13 cellular contexts compared by ENCODE assay signal in the genomic region with DNA sequence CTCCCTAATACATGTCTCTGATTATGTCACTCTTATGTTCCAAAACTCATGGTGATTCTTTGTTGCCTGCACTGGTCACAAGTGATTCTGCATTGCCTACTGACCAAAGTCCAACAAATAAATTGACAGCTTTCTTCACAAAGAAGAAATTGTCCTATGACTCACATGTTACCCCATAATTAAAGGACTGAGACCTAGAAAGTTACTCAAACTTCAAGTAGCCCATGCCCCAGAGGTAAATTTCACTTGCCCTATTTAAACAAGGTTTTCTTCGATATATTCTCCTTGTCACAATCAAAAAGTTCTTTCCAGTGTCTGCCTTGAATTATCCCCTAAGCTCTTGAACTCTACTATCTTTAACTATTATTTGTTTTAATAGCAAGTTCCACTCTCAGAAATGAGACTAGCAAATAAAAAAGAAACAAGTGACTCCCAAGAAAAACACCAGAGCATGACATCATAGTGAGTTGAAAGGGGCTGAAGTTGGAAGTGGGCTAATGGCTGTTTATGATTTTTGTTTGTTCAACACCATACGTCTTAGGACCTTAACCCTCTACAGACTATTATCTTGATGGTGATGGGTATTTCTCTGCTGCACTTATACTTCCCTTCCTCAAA.
DNase-seq lines count a peak whose midpoint lies in the region; TF ChIP-seq lines count a peak whose summit lies in the region.
"Had no signal": no experiment of that assay in that cellular context is flagged by ENCODE, and none has a peak within 500 bp of the region (broad histone marks: within the 10 kb centered on the region; RNA-seq: fewer than 3 reads in every experiment).

No MANE protein-coding gene starts in this region.

- H3K9me3 ChIP-seq in esophagus muscularis mucosa, result no peaks in the 10 kb centered on the region
- H3K9me3 ChIP-seq in tibial artery, result no peaks in the 10 kb centered on the region
- H3K9me3 ChIP-seq: adrenal gland had no signal

- H3K4me1 Mint-ChIP-seq in Calu3 (ENCODE audit: low read depth, unreplicated experiment), result peaks cover 9% of the 10 kb centered on the region

- H3K36me3 ChIP-seq in esophagus muscularis mucosa (no peaks in the 10 kb centered on the region), tibial artery (no peaks in the 10 kb centered on the region)
- H3K36me3 ChIP-seq: adrenal gland had no signal

- TF ChIP-seq CTCF in esophagus muscularis mucosa (IDR thresholded peaks at IDR 0.05), result no peak
- no peak for TF ChIP-seq CTCF in tibial artery (IDR thresholded peaks at IDR 0.05)
- no peak for TF ChIP-seq CTCF in Calu3 (IDR thresholded peaks at IDR 0.05; ENCODE audit: unreplicated experiment)

- WGBS in esophagus muscularis mucosa, result 72% methylated on average over 2 of the region's 2 CpGs

- BruUV-seq in Calu3 (replicated peaks; lab: Mats Ljungman, UMichigan), result no TSS peak

- H3K4me3 ChIP-seq in esophagus muscularis mucosa (no peak overlapping the region), tibial artery (no peak overlapping the region)
- H3K4me3 ChIP-seq: adrenal gland had no signal

- H3K4me1 ChIP-seq in esophagus muscularis mucosa (peaks cover 43 to 66% (median 57%) of the 10 kb centered on the region in 4 donors), tibial artery (peaks cover 0 to 85% (median 57%) of the 10 kb centered on the region in 4 donors)

- H3K9me3 Mint-ChIP-seq in Calu3 (ENCODE audit: low read depth, unreplicated experiment), result no peaks in the 10 kb centered on the region
- H3K9me3 Mint-ChIP-seq: CD4-positive, alpha-beta T cell had no signal

- TF ChIP-seq EP300 in esophagus muscularis mucosa (IDR thresholded peaks at IDR 0.05), result no peak

- intact Hi-C loops in esophagus muscularis mucosa (cut with DNase I), result no loop called here
- intact Hi-C loops in tibial artery (cut with DNase I; ENCODE audit: low total_unique reads), result loop anchor here (10.0 kb wide), 1 partner anchor 154 kb away; no protein-coding TSS in a partner anchor
- intact Hi-C loops in Calu3 (cut with micrococcal nuclease; ENCODE audit: unreplicated experiment), result no loop called here

- H3K36me3 Mint-ChIP-seq in Calu3 (ENCODE audit: insufficient read depth, unreplicated experiment), result no peaks in the 10 kb centered on the region

- no peak overlapping the region for H3K27ac Mint-ChIP-seq in Calu3 (ENCODE audit: unreplicated experiment)
- H3K27ac Mint-ChIP-seq: CD4-positive, alpha-beta T cell had no signal

- H3K27me3 ChIP-seq in esophagus muscularis mucosa (no peaks in the 10 kb centered on the region), tibial artery (no peaks in the 10 kb centered on the region)
- H3K27me3 ChIP-seq: adrenal gland had no signal

- H3K4me3 Mint-ChIP-seq in Calu3 (ENCODE audit: low read depth, unreplicated experiment), result no peak overlapping the region
- H3K4me3 Mint-ChIP-seq: CD4-positive, alpha-beta T cell had no signal

- DNase-seq in NCI-H69 (lab: John Stamatoyannopoulos, UW) (peak; percentile 18), esophagus muscularis mucosa (ENCODE audit: extremely low spot score) (no peak), medulla oblongata (ENCODE audit: extremely low spot score) (peak; percentile 82), tibial artery (no peak), NCI-H446 (lab: John Stamatoyannopoulos, UW) (no peak), Calu3 (no peak)
- no peak for DNase-seq in activated naive CD4-positive, alpha-beta T cell treated with Interleukin-2 at 50 U/mL for 16 hours
- DNase-seq: activated CD4-positive, alpha-beta T cell treated with anti-CD3 and anti-CD28 coated beads for 48 hours; activated T-cell treated with anti-CD3 and anti-CD28 coated beads, Interleukin-2, amount 50 U/mL, for 1 hour; CD4-positive, alpha-beta T cell; NCI-H2029 treated with DMSO at 0.1 percent for 48 hours; NCI-H82 had no signal

- CTCF ChIA-PET in Calu3 (lab: Charles Lee), result interaction anchor here (0.6 to 0.7 kb wide), 2 partner anchors 18 to 102 kb away, joined by 3 read pairs; no protein-coding TSS in a partner anchor

- peak overlapping the region; percentile 40 to 76 (median 59) for H3K27ac ChIP-seq in esophagus muscularis mucosa (replicated peaks in 1 of 4)
- peak overlapping the region; percentile 76 to 77 for H3K27ac ChIP-seq in tibial artery

- TF ChIP-seq POLR2A in esophagus muscularis mucosa (IDR thresholded peaks at IDR 0.05; ENCODE audit: low read depth), result no peak

- peaks cover 26% of the 10 kb centered on the region for H3K27me3 Mint-ChIP-seq in Calu3 (ENCODE audit: unreplicated experiment)

Comparison
In these comparisons a context has a peak if more than half of its experiments do, and no peak if none do; other contexts are left out.
1. DNase-seq: peak in NCI-H69 (single experiment) and medulla oblongata (single experiment); none in esophagus muscularis mucosa (single experiment), tibial artery (0 of 2), NCI-H446 (0 of 2), activated naive CD4-positive, alpha-beta T cell treated with Interleukin-2 at 50 U/mL for 16 hours (single experiment) and Calu3 (single experiment).